ENCODE assay signal across 21 cellular contexts in the genomic region with DNA sequence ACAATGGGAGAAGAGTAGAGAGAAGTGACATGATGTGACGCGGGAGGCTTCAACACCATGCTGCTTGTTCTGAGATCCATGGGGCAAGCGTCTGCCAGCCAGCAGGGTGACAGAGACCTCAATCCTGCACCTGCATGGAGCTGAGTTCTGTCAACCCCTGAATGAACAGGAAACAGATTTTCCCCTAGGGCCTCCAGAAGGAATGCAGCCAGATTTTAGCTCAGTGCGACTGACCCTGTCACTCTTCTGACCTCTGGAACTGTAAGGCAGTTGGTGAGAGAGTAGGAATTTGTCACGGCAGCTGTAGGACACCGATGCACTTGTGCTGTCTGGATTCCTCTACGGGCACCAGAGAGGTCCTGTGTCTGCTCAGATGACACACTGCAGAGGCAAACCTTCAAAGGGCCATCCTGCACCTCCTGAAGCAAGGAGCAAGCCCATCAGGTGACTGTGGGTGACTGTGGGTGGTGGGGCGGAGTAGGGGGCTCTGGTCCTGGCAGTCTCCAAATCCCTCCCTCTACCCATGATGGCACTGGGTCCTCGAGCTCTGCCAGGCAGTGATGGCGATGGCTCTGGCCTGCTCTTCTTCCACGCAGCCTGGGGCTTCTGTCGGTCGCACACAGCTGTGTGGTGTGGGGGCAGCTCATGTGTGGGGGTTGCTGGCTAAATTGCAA.
"Had no signal": no experiment of that assay in that cellular context is flagged by ENCODE, and none has a peak within 500 bp of the region (broad histone marks: within the 10 kb centered on the region; RNA-seq: fewer than 3 reads in every experiment).

No MANE protein-coding gene starts in this region.

- H3K27me3 ChIP-seq: ascending aorta, breast epithelium, gastrocnemius medialis, heart left ventricle, tibial nerve, vagina had no signal

- H3K9me3 ChIP-seq: ascending aorta, breast epithelium, gastrocnemius medialis, heart left ventricle, tibial nerve, vagina had no signal

- H3K4me3 Mint-ChIP-seq: activated B cell treated with CpG ODN at 0.5 μM for 24 hours; activated CD8-positive, alpha-beta T cell treated with anti-CD3 and anti-CD28 coated beads, Interleukin-2, amount 10 ng/mL, durations not matched to agents 7 days and 5 days; activated naive CD8-positive, alpha-beta T cell treated with anti-CD3 and anti-CD28 coated beads, Interleukin-2, amount 50 U/mL, for 24 hours; immature natural killer cell had no signal

- H3K4me1 Mint-ChIP-seq: activated B cell treated with CpG ODN at 0.5 μM for 24 hours; activated naive CD8-positive, alpha-beta T cell treated with anti-CD3 and anti-CD28 coated beads, Interleukin-2, amount 50 U/mL, for 24 hours; immature natural killer cell had no signal

- H3K9me3 Mint-ChIP-seq: activated B cell treated with CpG ODN at 0.5 μM for 24 hours; activated naive CD8-positive, alpha-beta T cell treated with anti-CD3 and anti-CD28 coated beads, Interleukin-2, amount 50 U/mL, for 24 hours; immature natural killer cell had no signal

- H3K4me1 ChIP-seq: ascending aorta, breast epithelium had no signal

- H3K27ac Mint-ChIP-seq: activated B cell treated with CpG ODN at 0.5 μM for 24 hours; activated CD8-positive, alpha-beta T cell treated with anti-CD3 and anti-CD28 coated beads, Interleukin-2, amount 10 ng/mL, durations not matched to agents 7 days and 5 days; activated naive CD8-positive, alpha-beta T cell treated with anti-CD3 and anti-CD28 coated beads, Interleukin-2, amount 50 U/mL, for 24 hours; immature natural killer cell had no signal

- H3K36me3 Mint-ChIP-seq: immature natural killer cell had no signal

- DNase-seq: activated B cell treated with CpG ODN at 0.5 μM for 24 hours; activated CD4-positive, alpha-beta T cell treated with anti-CD3 and anti-CD28 coated beads for 48 hours; activated CD8-positive, alpha-beta T cell treated with anti-CD3 and anti-CD28 coated beads, Interleukin-2, amount 10 ng/mL, durations not matched to agents 7 days and 5 days; activated naive CD4-positive, alpha-beta T cell treated with Interleukin-2 at 50 U/mL for 16 hours; activated naive CD8-positive, alpha-beta T cell treated with anti-CD3 and anti-CD28 coated beads, Interleukin-2, amount 50 U/mL, for 24 hours; activated T-cell treated with anti-CD3 and anti-CD28 coated beads for 4 hours; cerebellar nuclear complex; dermis blood vessel endothelial cell; gastrocnemius medialis; immature natural killer cell; posterior cingulate gyrus; small intestine; stimulated activated CD4-positive, alpha-beta T cell treated with anti-CD3 and anti-CD28 coated beads, Interleukin-4, amount 100 ng/mL, for 4 hours; stimulated activated CD8-positive, alpha-beta memory T cell treated with anti-CD3 and anti-CD28 coated beads, Interleukin-4, amount 100 ng/mL, for 48 hours; stimulated activated naive CD4-positive, alpha-beta T cell treated with Interleukin-2 at 50 U/mL for 16 hours; substantia nigra had no signal

- ATAC-seq: activated CD8-positive, alpha-beta T cell treated with anti-CD3 and anti-CD28 coated beads, Interleukin-2, amount 10 ng/mL, durations not matched to agents 7 days and 5 days; activated naive CD8-positive, alpha-beta T cell treated with anti-CD3 and anti-CD28 coated beads, Interleukin-2, amount 50 U/mL, for 24 hours; gastrocnemius medialis had no signal

- H3K27ac ChIP-seq: ascending aorta, breast epithelium, gastrocnemius medialis, heart left ventricle, tibial nerve, vagina had no signal

- H3K36me3 ChIP-seq: ascending aorta, breast epithelium, gastrocnemius medialis, heart left ventricle, tibial nerve, vagina had no signal

- H3K4me3 ChIP-seq: ascending aorta, breast epithelium, gastrocnemius medialis, heart left ventricle, tibial nerve, vagina had no signal
